In genomic region chr20:49928411-49929141, GRCh38 we compare ENCODE assay signal across 8 cellular contexts. TPM values are rescaled to one million over a fixed set of nuclear protein-coding genes. Genes with fewer than 3 reads are reported as not detected.
A peak's percentile ranks its signal among the peaks of the same experiment; 100 is the strongest.
DNase-seq lines count a peak whose midpoint lies in the region; ATAC-seq, FAIRE-seq and TF ChIP-seq lines count a peak whose summit lies in the region.

No MANE protein-coding gene starts in this region.

- H3K27ac ChIP-seq in cardiac muscle cell (no peak overlapping the region), psoas muscle (no peak overlapping the region)

- H3K36me3 ChIP-seq in cardiac muscle cell, result no peaks in the 10 kb centered on the region
- H3K36me3 ChIP-seq in psoas muscle (ENCODE audit: insufficient read depth in 1 of 2, low read depth in 1 of 2), result no peaks in the 10 kb centered on the region

- no peaks in the 10 kb centered on the region for H3K4me1 ChIP-seq in cardiac muscle cell (ENCODE audit: low read depth)
- no peaks in the 10 kb centered on the region for H3K4me1 ChIP-seq in psoas muscle

- TF ChIP-seq CTCF in GM10266 (IDR thresholded peaks at IDR 0.05; ENCODE audit: control insufficient read depth, insufficient read depth, low read depth, missing control alignments) (peak; percentile 88), cardiac muscle cell (IDR thresholded peaks at IDR 0.05; ENCODE audit: low read depth, low read length) (peak; percentile 91), psoas muscle (IDR thresholded peaks at IDR 0.05) (peak; percentile 93)

- peak; percentile 83 for DNase-seq in GM10266 (ENCODE audit: extremely low spot score)
- peak; percentile 56 for DNase-seq in NCI-H128 (lab: John Stamatoyannopoulos, UW; ENCODE audit: unreplicated experiment)
- peak; percentile 66 for DNase-seq in T follicular helper cell (ENCODE audit: low read depth)
- peak; percentile 63 for DNase-seq in activated naive CD8-positive, alpha-beta T cell treated with anti-CD3 and anti-CD28 coated beads, Interleukin-2, amount 50 U/mL, for 16 hours (ENCODE audit: low read depth, low spot score)
- peak; percentile 88 to 91 for DNase-seq in cardiac muscle cell (ENCODE audit: low read depth in 1 of 2, low spot score in 1 of 2)
- peak; percentile 78 to 85 for DNase-seq in psoas muscle
- DNase-seq in urothelium cell line (ENCODE audit: low spot score), result peak; percentile 91

- H3K9me3 ChIP-seq in cardiac muscle cell (ENCODE audit: low read depth) (no peaks in the 10 kb centered on the region), psoas muscle (no peaks in the 10 kb centered on the region)

- H3K27me3 ChIP-seq in cardiac muscle cell, result no peaks in the 10 kb centered on the region
- no peaks in the 10 kb centered on the region for H3K27me3 ChIP-seq in psoas muscle (ENCODE audit: insufficient read depth in 3 of 3, low read length in 2 of 3)

- 14 to 15% (median 14%) methylated on average over 15 of the region's 15 CpGs for WGBS in psoas muscle, 3 donors

- intact Hi-C loops in psoas muscle (cut with DNase I), result loop anchor here (2.0 to 5.0 kb wide), 2 partner anchors 316 to 321 kb away; no protein-coding TSS in a partner anchor

- peak; percentile 86 to 92 (median 86) for ATAC-seq in psoas muscle
- ATAC-seq in GM18519 (IDR thresholded peaks at IDR 0.05; ENCODE audit: low FRiP score, unreplicated experiment), result no peak

- FAIRE-seq in urothelium cell line (lab: Jason Lieb, UNC), result no peak

- no peak overlapping the region for H3K4me3 ChIP-seq in cardiac muscle cell
- H3K4me3 ChIP-seq in psoas muscle, result no peak overlapping the region

RNA-seq across cellular contexts. Expression of gene RNF114, which starts 7.6 kb away (rescaled TPM):
- total RNA-seq in cardiac muscle cell (158 and 269 TPM in 2 replicates), psoas muscle (100 to 1,000 TPM in 1 of 4 donors, 10 to 100 TPM in 3; 67.0 to 104 (median 82.4) TPM)
- polyA plus RNA-seq in cardiac muscle cell (53.0 and 90.3 TPM in 2 replicates), psoas muscle (10 to 100 TPM; 30.8 to 83.6 (median 79.7) TPM)

RNA-seq across cellular contexts. Expression of gene SPATA2, which starts 13.2 kb away (rescaled TPM):
- total RNA-seq in cardiac muscle cell (5.8 and 6.0 TPM in 2 replicates), psoas muscle (10 to 100 TPM in 2 of 4 donors, 1 to 10 TPM in 2; 6.7 to 16.3 (median 10.3) TPM)
- polyA plus RNA-seq in cardiac muscle cell (9.4 and 9.5 TPM in 2 replicates), psoas muscle (10 to 100 TPM in 1 of 3 donors, 1 to 10 TPM in 2; 7.8 to 15.0 (median 8.1) TPM)

RNA-seq across cellular contexts. Expression of gene SNAI1, which starts 54.2 kb away (rescaled TPM):
- total RNA-seq in cardiac muscle cell, result 6.3 and 13.4 TPM in 2 replicates
- polyA plus RNA-seq in cardiac muscle cell, result 7.8 and 12.7 TPM in 2 replicates
- total RNA-seq in psoas muscle, result 1 to 10 TPM in 2 of 4 donors, under 1 TPM in 2; 0.75 to 3.0 (median 1.9) TPM
- polyA plus RNA-seq in psoas muscle, result 1 to 10 TPM in 2 of 3 donors, under 1 TPM in 1; 0.49 to 4.6 (median 1.1) TPM
